In the genomic region with DNA sequence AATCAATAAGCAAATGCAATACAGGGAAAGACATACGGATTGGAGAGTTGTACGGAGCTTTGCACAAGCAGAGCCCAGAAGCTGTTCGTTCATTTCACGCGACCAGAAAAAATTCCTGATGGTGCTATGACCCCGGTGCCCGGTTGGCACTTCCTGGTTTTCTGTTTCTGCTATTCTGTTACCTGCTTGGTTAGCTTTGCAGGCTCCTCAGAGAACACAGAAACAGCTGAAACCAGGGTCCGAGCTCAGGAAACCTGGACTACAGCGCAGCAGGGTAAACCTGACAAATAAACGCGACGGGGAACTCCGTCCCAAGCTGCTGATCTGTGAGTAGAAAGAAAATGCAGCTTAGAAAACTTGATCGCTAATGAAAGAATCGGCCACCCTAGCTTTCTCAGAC, we compare ENCODE assay signal across 10 cellular contexts. TPM values are rescaled to one million over a fixed set of nuclear protein-coding genes. Genes with fewer than 3 reads are reported as not detected.
DNase-seq lines count a peak whose midpoint lies in the region; ATAC-seq, FAIRE-seq and TF ChIP-seq lines count a peak whose summit lies in the region.
"Had no signal": no experiment of that assay in that cellular context is flagged by ENCODE, and none has a peak within 500 bp of the region (broad histone marks: within the 10 kb centered on the region; RNA-seq: fewer than 3 reads in every experiment).

No MANE protein-coding gene starts in this region.

- no peak overlapping the region for H3K27ac ChIP-seq in HUES48 (ENCODE audit: low read depth, low read length)
- H3K27ac ChIP-seq in mammary epithelial cell (ENCODE audit: insufficient read depth, low read depth, low read length) = peak overlapping the region; percentile 98
- no peak overlapping the region for H3K27ac ChIP-seq in small intestine (ENCODE audit: low read depth in 1 of 2, low read length in 1 of 2)

- TF ChIP-seq CTCF in mammary epithelial cell (conservative IDR thresholded peaks at IDR 0.05 in 1 of 2, IDR thresholded peaks at IDR 0.05 in 1 of 2; ENCODE audit: extremely low read depth in 1 of 2, insufficient read depth in 1 of 2, low read depth in 1 of 2, low read length in 2 of 2) = no peak

- BruUV-seq in mammary epithelial cell (replicated peaks; lab: Mats Ljungman, UMichigan) = TSS peak; percentile 66

- WGBS in mammary epithelial cell (ENCODE audit: low coverage, missing lambda C conversion rate) = 7% methylated on average over 10 of the region's 15 CpGs
- WGBS in small intestine, 3 donors = 6 to 13% (median 7%) methylated on average over 15 of the region's 15 CpGs

- no peak for FAIRE-seq in small intestine (lab: Jason Lieb, UNC)

- H3K27me3 ChIP-seq in HUES48 (ENCODE audit: control insufficient read depth, insufficient read depth, low read length) (peaks cover 50% of the 10 kb centered on the region), mammary epithelial cell (ENCODE audit: insufficient read depth, low read length) (no peaks in the 10 kb centered on the region), small intestine (ENCODE audit: control insufficient read depth in 2 of 2, insufficient read depth in 2 of 2, low read length in 2 of 2) (peaks cover 0 to 4% of the 10 kb centered on the region in 2 donors)

- CTCF ChIA-PET in mammary epithelial cell (lab: Charles Lee; ENCODE audit: low non-redundant PET) = no interaction called here

- H4K20me1 ChIP-seq in mammary epithelial cell (ENCODE audit: insufficient read depth, low read length) = no peaks in the 10 kb centered on the region

- ATAC-seq in HG03139 (IDR thresholded peaks at IDR 0.05; ENCODE audit: unreplicated experiment) = no peak

- H2AFZ ChIP-seq in mammary epithelial cell (ENCODE audit: low read depth, low read length) = peak overlapping the region; percentile 58

- H3K4me1 ChIP-seq in HUES48 (ENCODE audit: control insufficient read depth, insufficient read depth, low read length) = peaks cover 8% of the 10 kb centered on the region
- H3K4me1 ChIP-seq in mammary epithelial cell (ENCODE audit: insufficient read depth, low read length) = peaks cover 22% of the 10 kb centered on the region
- H3K4me1 ChIP-seq in small intestine (ENCODE audit: control insufficient read depth in 2 of 2, insufficient read depth in 1 of 2, low read depth in 1 of 2, low read length in 1 of 2) = no peaks in the 10 kb centered on the region

- H3K9me3 ChIP-seq in HUES48 (ENCODE audit: control insufficient read depth, insufficient read depth, low read length) = no peaks in the 10 kb centered on the region
- H3K9me3 ChIP-seq in mammary epithelial cell (replicated peaks; ENCODE audit: insufficient read depth, low read length) = no peaks in the 10 kb centered on the region
- H3K9me3 ChIP-seq in small intestine (ENCODE audit: control insufficient read depth, low read depth) = no peaks in the 10 kb centered on the region

- intact Hi-C loops in mammary epithelial cell (cut with micrococcal nuclease) = loop anchor here (1.0 to 10.0 kb wide), 3 partner anchors 8 to 169 kb away; no protein-coding TSS in a partner anchor

- DNase-seq in mammary epithelial cell (peak; percentile 60), left kidney (ENCODE audit: low read depth, low spot score) (peak; percentile 51), small intestine (peak; percentile 26), NCI-H1436 treated with DMSO at 0.1 percent for 48 hours (lab: John Stamatoyannopoulos, UW) (no peak), NCI-H526 treated with DMSO at 0.1 percent for 48 hours (lab: John Stamatoyannopoulos, UW) (no peak), SKM-1 (lab: John Stamatoyannopoulos, UW; ENCODE audit: unreplicated experiment) (no peak)
- DNase-seq: immature natural killer cell, NCI-H226 had no signal

- dilution Hi-C loops in mammary epithelial cell (cut with HindIII; ENCODE audit: low sequenced_read_pairs) = no loop called here

- peaks cover 67% of the 10 kb centered on the region for H3K79me2 ChIP-seq in mammary epithelial cell (ENCODE audit: insufficient read depth, low read length)

- H3K9ac ChIP-seq in HUES48 (ENCODE audit: low read depth, low read length) = no peak overlapping the region
- peak overlapping the region; percentile 97 for H3K9ac ChIP-seq in mammary epithelial cell (ENCODE audit: insufficient read depth, low read length)

- in situ Hi-C loops in mammary epithelial cell (cut with MboI; ENCODE audit: low sequenced_read_pairs in 2 of 2) = no loop called here

- H3K36me3 ChIP-seq in HUES48 (ENCODE audit: control insufficient read depth, insufficient read depth, low read length) = no peaks in the 10 kb centered on the region
- no peaks in the 10 kb centered on the region for H3K36me3 ChIP-seq in mammary epithelial cell (ENCODE audit: insufficient read depth, low read length)
- H3K36me3 ChIP-seq in small intestine (ENCODE audit: control insufficient read depth in 2 of 2, insufficient read depth in 2 of 2, low read length in 2 of 2) = no peaks in the 10 kb centered on the region

- H3K4me3 ChIP-seq in HUES48 (ENCODE audit: low read depth, low read length) = peak overlapping the region; percentile 56
- peak overlapping the region; percentile 59 to 83 (median 71) for H3K4me3 ChIP-seq in mammary epithelial cell (replicated peaks in 1 of 3; ENCODE audit: insufficient read depth in 1 of 3, low read depth in 2 of 3, low read length in 3 of 3)
- H3K4me3 ChIP-seq in small intestine (ENCODE audit: low read depth in 1 of 2, low read length in 2 of 2) = peak overlapping the region; percentile 25 to 52

- peak overlapping the region; percentile 91 for H3K4me2 ChIP-seq in mammary epithelial cell (ENCODE audit: insufficient read depth, low read depth, low read length)

RNA-seq across cellular contexts. Expression of gene CNTN3, which starts 0.9 kb away (rescaled TPM):
- total RNA-seq in mammary epithelial cell = 10 to 100 TPM; 29.8 to 32.7 TPM
- 11.9 TPM for polyA plus RNA-seq in mammary epithelial cell
- polyA minus RNA-seq in mammary epithelial cell = 22.9 TPM
- polyA plus RNA-seq in small intestine = under 1 TPM in 1 of 3 donors, not detected in 2; 0.66 TPM
- polyA plus RNA-seq: immature natural killer cell had no signal

Comparison
In these comparisons a context has a peak if more than half of its experiments do, and no peak if none do; other contexts are left out.
1. DNase-seq: peak in mammary epithelial cell (single experiment), left kidney (single experiment) and small intestine (single experiment); none in NCI-H1436 treated with DMSO at 0.1 percent for 48 hours (single experiment), NCI-H526 treated with DMSO at 0.1 percent for 48 hours (single experiment) and SKM-1 (single experiment).
2. Peak in every context shown above with its lines, with median percentiles within 50 percentile points of each other: H3K4me3 ChIP-seq.